31 cellular contexts compared by ENCODE assay signal in the genomic region with DNA sequence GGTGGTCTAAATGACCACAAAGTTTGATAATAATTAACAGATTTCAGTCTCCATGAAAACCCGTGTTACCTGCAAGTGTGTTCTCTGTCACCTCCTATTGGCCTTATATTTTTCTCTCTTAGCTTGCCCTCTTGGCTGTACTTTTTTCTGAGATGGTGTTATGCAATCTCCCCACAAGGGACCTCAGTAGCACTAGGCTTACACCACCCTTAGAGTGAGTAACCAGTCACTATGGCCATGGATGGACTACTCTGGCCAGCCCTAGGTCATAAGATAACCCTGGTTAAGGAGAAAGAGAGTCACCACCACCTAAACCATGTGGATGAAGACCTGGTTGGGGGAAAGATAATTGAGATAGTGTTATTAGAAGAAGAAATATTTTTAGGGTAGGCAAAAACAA.
A peak's percentile ranks its signal among the peaks of the same experiment; 100 is the strongest.
DNase-seq lines count a peak whose midpoint lies in the region; ATAC-seq, FAIRE-seq and TF ChIP-seq lines count a peak whose summit lies in the region.
"Had no signal": no experiment of that assay in that cellular context is flagged by ENCODE, and none has a peak within 500 bp of the region (broad histone marks: within the 10 kb centered on the region; RNA-seq: fewer than 3 reads in every experiment).

No MANE protein-coding gene starts in this region.

- H3K9ac ChIP-seq in endodermal cell (ENCODE audit: extremely low read depth, low read length, poor library complexity, severe bottlenecking): no peak overlapping the region

- H3K9me3 Mint-ChIP-seq in endodermal cell: no peaks in the 10 kb centered on the region
- H3K9me3 Mint-ChIP-seq: activated naive CD4-positive, alpha-beta T cell treated with anti-CD3 and anti-CD28 coated beads, Interleukin-2, amount 50 U/mL, for 24 hours; activated T-helper 17 cell treated with anti-CD3 and anti-CD28 coated beads, Interleukin-2, amount 50 U/mL, for 72 hours; T-helper 2 cell treated with Interferon-gamma antibody and Interleukin-4, amounts not matched to agents 5 μg/mL and 100 μg/mL, for 36 hours had no signal

- no peak overlapping the region for H3K4me3 ChIP-seq in NB4 (ENCODE audit: low read depth, low read length)
- H3K4me3 ChIP-seq in endodermal cell (ENCODE audit: low read length): no peak overlapping the region
- H3K4me3 ChIP-seq: Peyer's patch, tibial artery had no signal

- no peak overlapping the region for H3K27ac Mint-ChIP-seq in endodermal cell
- H3K27ac Mint-ChIP-seq: activated CD8-positive, alpha-beta T cell treated with anti-CD3 and anti-CD28 coated beads, Interleukin-2, amount 10 ng/mL, durations not matched to agents 7 days and 5 days; activated naive CD4-positive, alpha-beta T cell treated with anti-CD3 and anti-CD28 coated beads, Interleukin-2, amount 50 U/mL, for 24 hours; activated T-helper 17 cell treated with anti-CD3 and anti-CD28 coated beads, Interleukin-2, amount 50 U/mL, for 72 hours; B cell; CD4-positive, alpha-beta memory T cell; T-helper 2 cell treated with Interferon-gamma antibody and Interleukin-4, amounts not matched to agents 5 μg/mL and 100 μg/mL, for 36 hours had no signal

- H3K4me3 Mint-ChIP-seq in endodermal cell: no peak overlapping the region
- H3K4me3 Mint-ChIP-seq: activated CD8-positive, alpha-beta T cell treated with anti-CD3 and anti-CD28 coated beads, Interleukin-2, amount 10 ng/mL, durations not matched to agents 7 days and 5 days; activated naive CD4-positive, alpha-beta T cell treated with anti-CD3 and anti-CD28 coated beads, Interleukin-2, amount 50 U/mL, for 24 hours; activated T-helper 17 cell treated with anti-CD3 and anti-CD28 coated beads, Interleukin-2, amount 50 U/mL, for 72 hours; B cell; CD4-positive, alpha-beta memory T cell; IgD-negative memory B cell; T-helper 2 cell treated with Interferon-gamma antibody and Interleukin-4, amounts not matched to agents 5 μg/mL and 100 μg/mL, for 36 hours had no signal

- peaks cover 1% of the 10 kb centered on the region for H3K4me1 Mint-ChIP-seq in endodermal cell
- H3K4me1 Mint-ChIP-seq: activated naive CD4-positive, alpha-beta T cell treated with anti-CD3 and anti-CD28 coated beads, Interleukin-2, amount 50 U/mL, for 24 hours; activated T-helper 17 cell treated with anti-CD3 and anti-CD28 coated beads, Interleukin-2, amount 50 U/mL, for 72 hours; B cell; CD4-positive, alpha-beta memory T cell; IgD-negative memory B cell had no signal

- no peaks in the 10 kb centered on the region for H3K4me1 ChIP-seq in endodermal cell (ENCODE audit: control insufficient read depth, insufficient read depth, low read length)
- H3K4me1 ChIP-seq: gastrocnemius medialis, Peyer's patch, tibial artery had no signal

- FAIRE-seq in GM12892 (lab: Jason Lieb, UNC): no peak
- FAIRE-seq: endothelial cell of umbilical vein had no signal

- no peak for TF ChIP-seq CTCF in NB4 (IDR thresholded peaks at IDR 0.05; ENCODE audit: low read depth, low read length)
- TF ChIP-seq CTCF in endodermal cell (conservative IDR thresholded peaks at IDR 0.05): peak; percentile 18

- ATAC-seq in GM18861 (IDR thresholded peaks at IDR 0.05; ENCODE audit: unreplicated experiment) (peak; percentile 49), HG02678 (IDR thresholded peaks at IDR 0.05; ENCODE audit: unreplicated experiment) (peak; percentile 38), GM21515 (IDR thresholded peaks at IDR 0.05; ENCODE audit: unreplicated experiment) (no peak)
- ATAC-seq: activated CD8-positive, alpha-beta T cell treated with anti-CD3 and anti-CD28 coated beads, Interleukin-2, amount 10 ng/mL, durations not matched to agents 7 days and 5 days; activated T-helper 17 cell treated with anti-CD3 and anti-CD28 coated beads, Interleukin-2, amount 50 U/mL, for 72 hours; gastrocnemius medialis had no signal

- no peaks in the 10 kb centered on the region for H3K27me3 ChIP-seq in endodermal cell (ENCODE audit: control insufficient read depth, insufficient read depth, low read length, poor library complexity, severe bottlenecking)
- H3K27me3 ChIP-seq: brain microvascular endothelial cell, gastrocnemius medialis, neutrophil, Peyer's patch, tibial artery had no signal

- no peaks in the 10 kb centered on the region for H3K36me3 Mint-ChIP-seq in endodermal cell (ENCODE audit: low read depth)
- H3K36me3 Mint-ChIP-seq: activated naive CD4-positive, alpha-beta T cell treated with anti-CD3 and anti-CD28 coated beads, Interleukin-2, amount 50 U/mL, for 24 hours; CD4-positive, alpha-beta memory T cell; IgD-negative memory B cell had no signal

- H3K36me3 ChIP-seq in endodermal cell (ENCODE audit: control insufficient read depth, insufficient read depth, low read length): no peaks in the 10 kb centered on the region
- H3K36me3 ChIP-seq: brain microvascular endothelial cell, gastrocnemius medialis, neutrophil, Peyer's patch, tibial artery had no signal

- no peaks in the 10 kb centered on the region for H3K9me3 ChIP-seq in endodermal cell (ENCODE audit: control insufficient read depth, low read length)
- H3K9me3 ChIP-seq: gastrocnemius medialis, neutrophil, Peyer's patch, tibial artery had no signal

- 83 to 97% methylated on average over 1 of the region's 1 CpG for WGBS in endodermal cell (ENCODE audit: insufficient coverage in 1 of 2, insufficient read length in 1 of 2), 2 experiments

- no peak overlapping the region for H3K27ac ChIP-seq in endodermal cell (ENCODE audit: low read depth, low read length)
- H3K27ac ChIP-seq: brain microvascular endothelial cell, neutrophil, Peyer's patch, tibial artery had no signal

- no peaks in the 10 kb centered on the region for H3K27me3 Mint-ChIP-seq in endodermal cell (ENCODE audit: insufficient read depth)
- H3K27me3 Mint-ChIP-seq: activated T-helper 17 cell treated with anti-CD3 and anti-CD28 coated beads, Interleukin-2, amount 50 U/mL, for 72 hours; B cell; IgD-negative memory B cell had no signal

- DNase-seq in NB4 (ENCODE audit: low read depth) (peak; percentile 42), endodermal cell (no peak), NCI-H187 treated with DMSO at 0.1 percent for 48 hours (lab: John Stamatoyannopoulos, UW) (no peak), GM12892 (ENCODE audit: insufficient read length) (no peak)
- no peak for DNase-seq in activated CD4-positive, alpha-beta T cell treated with anti-CD3 and anti-CD28 coated beads for 1 hour
- DNase-seq: activated CD4-positive, alpha-beta T cell treated with anti-CD3 and anti-CD28 coated beads for 4 hours; activated CD8-positive, alpha-beta T cell treated with anti-CD3 and anti-CD28 coated beads, Interleukin-2, amount 10 ng/mL, durations not matched to agents 7 days and 5 days; amniotic stem cell; brain microvascular endothelial cell; CD4-positive, alpha-beta memory T cell; gastrocnemius medialis; H7; NCI-H1417 treated with DMSO at 0.1 percent for 48 hours; NCI-H2081; NCI-H2227 treated with DMSO at 0.1 percent for 48 hours; NCI-H526 treated with DMSO at 0.1 percent for 48 hours; Peyer's patch; posterior cingulate gyrus; SIG-M5; stimulated activated CD4-positive, alpha-beta T cell treated with anti-CD3 and anti-CD28 coated beads, Interleukin-4, amount 100 ng/mL, for 1 hour; tibial artery had no signal

- TF ChIP-seq POLR2A in NB4 (IDR thresholded peaks at IDR 0.05; ENCODE audit: extremely low read depth, insufficient read length) (no peak), GM12892 (IDR thresholded peaks at IDR 0.05; ENCODE audit: low read depth, low read length) (no peak)
